In the genomic region with DNA sequence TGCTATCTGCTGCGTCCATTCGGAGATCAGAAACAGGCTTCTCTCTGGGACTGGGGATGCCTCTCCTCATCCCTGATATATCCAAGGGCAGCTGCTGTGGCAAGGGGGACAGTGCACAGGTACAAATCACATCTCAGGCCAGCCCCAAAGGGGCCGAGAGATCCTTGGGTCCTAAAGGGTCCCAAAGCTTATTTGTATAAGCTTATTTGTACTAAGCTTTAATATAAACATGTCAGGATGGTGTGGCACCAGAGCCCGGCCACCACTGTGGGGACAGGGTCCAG, we compare ENCODE assay signal across 11 cellular contexts. TPM values are rescaled to one million over a fixed set of nuclear protein-coding genes. Genes with fewer than 3 reads are reported as not detected.
DNase-seq lines count a peak whose midpoint lies in the region; TF ChIP-seq lines count a peak whose summit lies in the region.
"Had no signal": no experiment of that assay in that cellular context is flagged by ENCODE, and none has a peak within 500 bp of the region (broad histone marks: within the 10 kb centered on the region; RNA-seq: fewer than 3 reads in every experiment).

No MANE protein-coding gene starts in this region.

- no peak for DNase-seq in T-helper 2 cell treated with Interferon-gamma antibody and Interleukin-4, amounts not matched to agents 5 μg/mL and 100 μg/mL, for 36 hours (ENCODE audit: low spot score)
- DNase-seq in T-helper 2 cell (no peak), MM.1S (no peak), hippocampal formation (lab: John Stamatoyannopoulos, UW) (no peak), NCI-H1092 (lab: John Stamatoyannopoulos, UW) (no peak), GM19240 (ENCODE audit: insufficient read length, low spot score) (no peak)
- DNase-seq: GOT3 had no signal

- H3K9ac ChIP-seq in MM.1S (ENCODE audit: low read length) = peak overlapping the region; percentile 24; the same call in 1 of the 2 replicates

- no peaks in the 10 kb centered on the region for H3K27me3 ChIP-seq in MM.1S (replicated peaks; ENCODE audit: insufficient read depth, low read length)
- H3K27me3 ChIP-seq in neutrophil = no peaks in the 10 kb centered on the region
- H3K27me3 ChIP-seq: thyroid gland had no signal

- peaks cover 48% of the 10 kb centered on the region for H3K4me1 ChIP-seq in MM.1S (ENCODE audit: low read length)
- H3K4me1 ChIP-seq in neutrophil (ENCODE audit: control insufficient read depth in 1 of 2, insufficient read depth in 1 of 2, low read depth in 1 of 2, low read length in 1 of 2) = peaks cover 45 to 67% of the 10 kb centered on the region in 2 experiments

- H3K4me3 ChIP-seq in MM.1S (ENCODE audit: low read length) = no peak overlapping the region
- peak overlapping the region; percentile 58 for H3K4me3 ChIP-seq in neutrophil (ENCODE audit: low read depth in 1 of 2, low read length in 1 of 2)
- H3K4me3 ChIP-seq: thyroid gland had no signal

- H3K4me1 Mint-ChIP-seq in T-helper 2 cell treated with Interferon-gamma antibody and Interleukin-4, amounts not matched to agents 5 μg/mL and 100 μg/mL, for 36 hours (ENCODE audit: low read depth) = peaks cover 71% of the 10 kb centered on the region
- peaks cover 26% of the 10 kb centered on the region for H3K4me1 Mint-ChIP-seq in brain

- H3K27ac Mint-ChIP-seq in T-helper 2 cell treated with Interferon-gamma antibody and Interleukin-4, amounts not matched to agents 5 μg/mL and 100 μg/mL, for 36 hours = peak overlapping the region; percentile 92
- H3K27ac Mint-ChIP-seq in brain = peak overlapping the region in 3 of 5 experiments; percentile 65 to 81 (median 78)

- no peak for TF ChIP-seq CTCF in MM.1S (IDR thresholded peaks at IDR 0.05; ENCODE audit: low read length)
- no peak for TF ChIP-seq CTCF in brain (conservative IDR thresholded peaks at IDR 0.05)
- TF ChIP-seq CTCF in neutrophil (IDR thresholded peaks at IDR 0.05) = no peak

- peaks cover 10% of the 10 kb centered on the region for H3F3A ChIP-seq in MM.1S (ENCODE audit: insufficient read depth, low read length)

- no peaks in the 10 kb centered on the region for H3K36me3 Mint-ChIP-seq in T-helper 2 cell treated with Interferon-gamma antibody and Interleukin-4, amounts not matched to agents 5 μg/mL and 100 μg/mL, for 36 hours (ENCODE audit: low read depth)
- H3K36me3 Mint-ChIP-seq in brain = no peaks in the 10 kb centered on the region
- H3K36me3 Mint-ChIP-seq: WTC11 had no signal

- H3K36me3 ChIP-seq in MM.1S (replicated peaks; ENCODE audit: insufficient read depth, low read length) (no peaks in the 10 kb centered on the region), neutrophil (no peaks in the 10 kb centered on the region)
- H3K36me3 ChIP-seq: thyroid gland had no signal

- H3K4me2 ChIP-seq in MM.1S (ENCODE audit: low read depth, low read length) = peak overlapping the region; percentile 42; the same call in 1 of the 2 replicates

- no peaks in the 10 kb centered on the region for H3K79me2 ChIP-seq in MM.1S (ENCODE audit: low read length)

- H3K9me3 ChIP-seq in MM.1S (replicated peaks; ENCODE audit: insufficient read depth, low read length) (no peaks in the 10 kb centered on the region), neutrophil (no peaks in the 10 kb centered on the region)
- H3K9me3 ChIP-seq: thyroid gland had no signal

- H2AFZ ChIP-seq in MM.1S (ENCODE audit: low read length) = no peak overlapping the region

- no peaks in the 10 kb centered on the region for H3K9me3 Mint-ChIP-seq in T-helper 2 cell treated with Interferon-gamma antibody and Interleukin-4, amounts not matched to agents 5 μg/mL and 100 μg/mL, for 36 hours
- H3K9me3 Mint-ChIP-seq in brain = peaks cover 0 to 7% (median 0%) of the 10 kb centered on the region in 5 experiments
- H3K9me3 Mint-ChIP-seq: WTC11 had no signal

- no peaks in the 10 kb centered on the region for H3K9me2 ChIP-seq in MM.1S (replicated peaks; ENCODE audit: insufficient read depth, low read length)

- peak overlapping the region; percentile 90 for H3K4me3 Mint-ChIP-seq in T-helper 2 cell treated with Interferon-gamma antibody and Interleukin-4, amounts not matched to agents 5 μg/mL and 100 μg/mL, for 36 hours
- no peak overlapping the region for H3K4me3 Mint-ChIP-seq in brain
- H3K4me3 Mint-ChIP-seq: WTC11 had no signal

- no peaks in the 10 kb centered on the region for H4K20me1 ChIP-seq in MM.1S (ENCODE audit: insufficient read depth, low read length)

- H3K27ac ChIP-seq in MM.1S (ENCODE audit: low read length) (peak overlapping the region; percentile 93; the same call in 1 of the 2 replicates), neutrophil (peak overlapping the region; percentile 94)
- H3K27ac ChIP-seq: thyroid gland had no signal

- H3K27me3 Mint-ChIP-seq in T-helper 2 cell treated with Interferon-gamma antibody and Interleukin-4, amounts not matched to agents 5 μg/mL and 100 μg/mL, for 36 hours (ENCODE audit: low read depth) = no peaks in the 10 kb centered on the region
- H3K27me3 Mint-ChIP-seq in brain = peaks cover 6% of the 10 kb centered on the region

RNA-seq across cellular contexts. Expression of gene FGD2, which starts 45.3 kb away (rescaled TPM):
- polyA plus RNA-seq in brain (ENCODE audit: insufficient read depth, low read depth, low replicate concordance) = 0.58 TPM
